Comparison of ENCODE assay signal across 24 cellular contexts in genomic region chr7:7898155-7898554, GRCh38.
"Had no signal": no experiment of that assay in that cellular context is flagged by ENCODE, and none has a peak within 500 bp of the region (broad histone marks: within the 10 kb centered on the region; RNA-seq: fewer than 3 reads in every experiment).

No MANE protein-coding gene starts in this region.

- H3K4me1 Mint-ChIP-seq: activated naive CD8-positive, alpha-beta T cell treated with anti-CD3 and anti-CD28 coated beads for 36 hours had no signal

- H3K27ac Mint-ChIP-seq: activated naive CD4-positive, alpha-beta T cell treated with anti-CD3 and anti-CD28 coated beads for 36 hours; activated naive CD8-positive, alpha-beta T cell treated with anti-CD3 and anti-CD28 coated beads for 36 hours; brain; natural killer cell treated with Interleukin-12 subunit alpha and Interleukin-12 subunit beta and Interleukin-15 and Interleukin-18, amount 100 ng/mL, for 72 hours; progenitor cell of endocrine pancreas had no signal

- H3K36me3 Mint-ChIP-seq: brain; natural killer cell treated with Interleukin-12 subunit alpha and Interleukin-12 subunit beta and Interleukin-15 and Interleukin-18, amount 100 ng/mL, for 72 hours had no signal

- H3K27me3 Mint-ChIP-seq: activated naive CD8-positive, alpha-beta T cell treated with anti-CD3 and anti-CD28 coated beads for 36 hours; brain; natural killer cell treated with Interleukin-12 subunit alpha and Interleukin-12 subunit beta and Interleukin-15 and Interleukin-18, amount 100 ng/mL, for 72 hours; progenitor cell of endocrine pancreas had no signal

- H3K27me3 ChIP-seq: ascending aorta, colonic mucosa, right lobe of liver, testis, transverse colon had no signal

- H3K9me3 ChIP-seq: ascending aorta, colonic mucosa, mucosa of descending colon, right lobe of liver, testis, transverse colon had no signal

- H3K4me1 ChIP-seq: ascending aorta, colonic mucosa, right lobe of liver, testis, transverse colon had no signal

- DNase-seq: activated CD4-positive, alpha-beta T cell treated with anti-CD3 and anti-CD28 coated beads, Interleukin-2, amount 50 U/mL, for 1 hour; activated effector memory CD4-positive, alpha-beta T cell treated with anti-CD3 and anti-CD28 coated beads, Interleukin-2, amount 50 U/mL, for 16 hours; activated naive CD4-positive, alpha-beta T cell treated with anti-CD3 and anti-CD28 coated beads for 36 hours; activated naive CD8-positive, alpha-beta T cell treated with anti-CD3 and anti-CD28 coated beads for 36 hours; cerebellar nuclear complex; colonic mucosa; effector CD8-positive, alpha-beta T cell; erythroblast; glutamatergic neuron; left cardiac atrium; left ventricle myocardium superior; mucosa of descending colon; right lobe of liver; stimulated activated CD4-positive, alpha-beta T cell treated with anti-CD3 and anti-CD28 coated beads, Interleukin-12 subunit alpha, Interleukin-12 subunit beta, amount 100 ng/mL, for 4 hours; stimulated activated CD4-positive, alpha-beta T cell treated with anti-CD3 and anti-CD28 coated beads, Interleukin-4, amount 100 ng/mL, for 1 hour; stimulated activated naive CD8-positive, alpha-beta T cell treated with anti-CD3 and anti-CD28 coated beads, Interleukin-15, Interleukin-2, amounts not matched to agents 100 U/mL and 50 U/mL, for 24 hours; T-helper 2 cell; testis; transverse colon had no signal

- H3K36me3 ChIP-seq: cardiac muscle cell, colonic mucosa, right lobe of liver, transverse colon had no signal

- H3K4me3 Mint-ChIP-seq: activated naive CD4-positive, alpha-beta T cell treated with anti-CD3 and anti-CD28 coated beads for 36 hours; activated naive CD8-positive, alpha-beta T cell treated with anti-CD3 and anti-CD28 coated beads for 36 hours; brain; natural killer cell treated with Interleukin-12 subunit alpha and Interleukin-12 subunit beta and Interleukin-15 and Interleukin-18, amount 100 ng/mL, for 72 hours had no signal

- H3K4me3 ChIP-seq: ascending aorta, cardiac muscle cell, colonic mucosa, mucosa of descending colon, right lobe of liver, testis, transverse colon had no signal

- ATAC-seq: left cardiac atrium; left ventricle myocardium superior; mucosa of descending colon; natural killer cell treated with Interleukin-12 subunit alpha and Interleukin-12 subunit beta and Interleukin-15 and Interleukin-18, amount 100 ng/mL, for 72 hours; right lobe of liver; stimulated activated naive CD8-positive, alpha-beta T cell treated with anti-CD3 and anti-CD28 coated beads, Interleukin-15, Interleukin-2, amounts not matched to agents 100 U/mL and 50 U/mL, for 24 hours had no signal

- H3K27ac ChIP-seq: ascending aorta, cardiac muscle cell, colonic mucosa, right lobe of liver, testis, transverse colon had no signal

- H3K9me3 Mint-ChIP-seq: activated naive CD4-positive, alpha-beta T cell treated with anti-CD3 and anti-CD28 coated beads for 36 hours; activated naive CD8-positive, alpha-beta T cell treated with anti-CD3 and anti-CD28 coated beads for 36 hours; brain; natural killer cell treated with Interleukin-12 subunit alpha and Interleukin-12 subunit beta and Interleukin-15 and Interleukin-18, amount 100 ng/mL, for 72 hours had no signal
